In the genomic region with DNA sequence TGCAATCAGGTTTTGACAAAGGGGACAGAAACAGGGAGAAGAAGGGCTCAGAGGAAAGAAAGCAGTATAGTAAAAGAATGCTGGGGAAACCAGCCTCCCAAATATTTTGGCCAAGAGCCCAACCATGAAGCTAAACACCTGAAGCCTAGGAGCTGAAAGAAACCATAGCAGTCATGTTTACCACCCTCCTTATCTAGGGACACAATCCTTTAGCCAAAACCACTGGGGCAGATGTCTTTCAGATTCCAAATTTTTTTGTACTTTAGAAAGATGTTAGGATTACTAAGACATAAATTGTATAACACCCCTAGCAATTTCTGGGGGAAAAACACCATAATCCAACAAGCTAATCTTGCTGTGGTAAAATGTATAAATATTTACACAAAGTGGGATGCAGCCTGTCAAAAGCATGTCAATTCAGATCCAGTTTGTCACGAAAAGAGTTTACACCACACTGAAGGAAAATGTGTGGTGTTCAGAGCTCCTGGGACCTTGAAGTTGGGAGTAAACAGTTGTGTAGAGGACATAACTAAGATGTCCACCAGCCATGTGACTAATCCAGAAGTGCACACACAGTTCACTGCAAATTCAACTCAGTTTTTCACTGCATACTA, we compare ENCODE assay signal across 18 cellular contexts.
"Had no signal": no experiment of that assay in that cellular context is flagged by ENCODE, and none has a peak within 500 bp of the region (broad histone marks: within the 10 kb centered on the region; RNA-seq: fewer than 3 reads in every experiment).

No MANE protein-coding gene starts in this region.

- H3K36me3 Mint-ChIP-seq: activated naive CD8-positive, alpha-beta T cell treated with anti-CD3 and anti-CD28 coated beads, Interleukin-2, amount 10 ng/mL, durations not matched to agents 7 days and 5 days; stimulated activated naive B cell treated with anti-CD40 and anti-IgM and Interleukin-4, amounts not matched to agents 10 μg/mL and 1 μg/mL and 100 μg/mL, for 72 hours had no signal

- H3K9me3 ChIP-seq: breast epithelium, left ventricle myocardium inferior, right atrium auricular region, upper lobe of left lung had no signal

- ATAC-seq: effector memory CD8-positive, alpha-beta T cell; stimulated activated naive B cell treated with anti-CD40 and anti-IgM and Interleukin-4, amounts not matched to agents 10 μg/mL and 1 μg/mL and 100 μg/mL, for 72 hours had no signal

- H3K27me3 Mint-ChIP-seq: activated naive CD8-positive, alpha-beta T cell treated with anti-CD3 and anti-CD28 coated beads, Interleukin-2, amount 10 ng/mL, durations not matched to agents 7 days and 5 days; progenitor cell of endocrine pancreas; stimulated activated naive B cell treated with anti-CD40 and anti-IgM and Interleukin-4, amounts not matched to agents 10 μg/mL and 1 μg/mL and 100 μg/mL, for 72 hours had no signal

- H3K4me2 ChIP-seq: hepatocyte had no signal

- H3K4me1 Mint-ChIP-seq: activated CD4-positive, alpha-beta T cell treated with anti-CD3 and anti-CD28 coated beads, Interleukin-2, amount 10 ng/mL, durations not matched to agents 7 days and 5 days; activated naive CD8-positive, alpha-beta T cell treated with anti-CD3 and anti-CD28 coated beads, Interleukin-2, amount 10 ng/mL, durations not matched to agents 7 days and 5 days; stimulated activated naive B cell treated with anti-CD40 and anti-IgM and Interleukin-4, amounts not matched to agents 10 μg/mL and 1 μg/mL and 100 μg/mL, for 72 hours had no signal

- H3K27ac Mint-ChIP-seq: activated CD4-positive, alpha-beta T cell treated with anti-CD3 and anti-CD28 coated beads, Interleukin-2, amount 10 ng/mL, durations not matched to agents 7 days and 5 days; activated naive CD8-positive, alpha-beta T cell treated with anti-CD3 and anti-CD28 coated beads, Interleukin-2, amount 10 ng/mL, durations not matched to agents 7 days and 5 days; activated T-helper 1 cell treated with anti-CD3 and anti-CD28 coated beads, Interleukin-12 subunit alpha, Interleukin-12 subunit beta, Interleukin-2, Interleukin-4 antibody, amounts not matched to agents 30 ng/mL and 10 ng/mL and 1 ng/mL, durations not matched to agents 14 hours and 24 hours and 36 hours; effector memory CD8-positive, alpha-beta T cell; progenitor cell of endocrine pancreas; stimulated activated naive B cell treated with anti-CD40 and anti-IgM and Interleukin-4, amounts not matched to agents 10 μg/mL and 1 μg/mL and 100 μg/mL, for 72 hours had no signal

- H3K9me3 Mint-ChIP-seq: activated CD4-positive, alpha-beta T cell treated with anti-CD3 and anti-CD28 coated beads, Interleukin-2, amount 10 ng/mL, durations not matched to agents 7 days and 5 days; activated naive CD8-positive, alpha-beta T cell treated with anti-CD3 and anti-CD28 coated beads, Interleukin-2, amount 10 ng/mL, durations not matched to agents 7 days and 5 days; activated T-helper 1 cell treated with anti-CD3 and anti-CD28 coated beads, Interleukin-12 subunit alpha, Interleukin-12 subunit beta, Interleukin-2, Interleukin-4 antibody, amounts not matched to agents 30 ng/mL and 10 ng/mL and 1 ng/mL, durations not matched to agents 14 hours and 24 hours and 36 hours; effector memory CD8-positive, alpha-beta T cell; nephron; stimulated activated naive B cell treated with anti-CD40 and anti-IgM and Interleukin-4, amounts not matched to agents 10 μg/mL and 1 μg/mL and 100 μg/mL, for 72 hours had no signal

- H3K27ac ChIP-seq: hepatocyte, left ventricle myocardium inferior, right atrium auricular region, upper lobe of left lung had no signal

- H3K4me3 Mint-ChIP-seq: activated CD4-positive, alpha-beta T cell treated with anti-CD3 and anti-CD28 coated beads, Interleukin-2, amount 10 ng/mL, durations not matched to agents 7 days and 5 days; activated naive CD8-positive, alpha-beta T cell treated with anti-CD3 and anti-CD28 coated beads, Interleukin-2, amount 10 ng/mL, durations not matched to agents 7 days and 5 days; activated T-helper 1 cell treated with anti-CD3 and anti-CD28 coated beads, Interleukin-12 subunit alpha, Interleukin-12 subunit beta, Interleukin-2, Interleukin-4 antibody, amounts not matched to agents 30 ng/mL and 10 ng/mL and 1 ng/mL, durations not matched to agents 14 hours and 24 hours and 36 hours; effector memory CD8-positive, alpha-beta T cell; nephron; stimulated activated naive B cell treated with anti-CD40 and anti-IgM and Interleukin-4, amounts not matched to agents 10 μg/mL and 1 μg/mL and 100 μg/mL, for 72 hours had no signal

- H2AFZ ChIP-seq: hepatocyte had no signal

- H3K4me1 ChIP-seq: breast epithelium had no signal

- DNase-seq: activated CD4-positive, alpha-beta T cell treated with anti-CD3 and anti-CD28 coated beads, Interleukin-2, amount 10 ng/mL, durations not matched to agents 7 days and 5 days; activated CD4-positive, CD25-positive, alpha-beta regulatory T cell; activated CD8-positive, alpha-beta memory T cell treated with anti-CD3 and anti-CD28 coated beads for 24 hours; activated naive CD8-positive, alpha-beta T cell treated with anti-CD3 and anti-CD28 coated beads, Interleukin-2, amount 10 ng/mL, durations not matched to agents 7 days and 5 days; dermis blood vessel endothelial cell; effector memory CD8-positive, alpha-beta T cell; kidney; left ventricle myocardium inferior; mesendoderm; stimulated activated CD4-positive, alpha-beta T cell treated with anti-CD3 and anti-CD28 coated beads, Interleukin-2, amount 100 ng/mL, for 48 hours; stimulated activated naive B cell treated with anti-CD40 and anti-IgM and Interleukin-4, amounts not matched to agents 10 μg/mL and 1 μg/mL and 100 μg/mL, for 72 hours; upper lobe of left lung had no signal

- H3K27me3 ChIP-seq: breast epithelium, hepatocyte, right atrium auricular region, upper lobe of left lung had no signal

- H3K36me3 ChIP-seq: breast epithelium, left ventricle myocardium inferior, right atrium auricular region, upper lobe of left lung had no signal

- H3K79me2 ChIP-seq: hepatocyte had no signal

- H3K4me3 ChIP-seq: breast epithelium, hepatocyte, left ventricle myocardium inferior, right atrium auricular region, upper lobe of left lung had no signal
